15 cellular contexts compared by ENCODE assay signal in the genomic region with DNA sequence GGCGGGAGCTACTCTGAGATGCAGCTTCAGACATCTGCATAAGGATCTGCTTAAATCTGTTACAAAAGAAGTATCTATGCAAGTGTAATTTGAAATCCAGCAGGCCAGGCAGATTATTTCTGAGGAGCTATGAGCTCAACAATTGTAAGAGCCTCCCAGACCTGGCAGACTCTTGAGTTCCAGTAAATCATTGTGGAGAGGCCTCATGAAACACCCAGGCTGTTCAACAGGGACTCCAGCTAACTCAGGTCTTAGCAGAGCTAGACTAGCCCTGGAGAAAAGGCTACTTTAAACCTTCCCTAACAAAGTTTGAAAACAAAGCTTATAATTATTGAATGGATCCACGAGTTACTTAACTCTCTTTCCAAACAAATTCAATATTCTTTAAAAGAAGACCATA.
"Had no signal": no experiment of that assay in that cellular context is flagged by ENCODE, and none has a peak within 500 bp of the region (broad histone marks: within the 10 kb centered on the region; RNA-seq: fewer than 3 reads in every experiment).

No MANE protein-coding gene starts in this region.

- H3K36me3 ChIP-seq: lower lobe of right lung, ovary, upper lobe of right lung had no signal

- H3K27ac ChIP-seq: coronary artery, lower lobe of right lung, ovary, testis, upper lobe of right lung had no signal

- ATAC-seq: activated CD4-positive, CD25-positive, alpha-beta regulatory T cell treated with anti-CD3 and anti-CD28 coated beads, Interleukin-2, amount 50 U/mL, for 24 hours; activated CD8-positive, alpha-beta memory T cell treated with anti-CD3 and anti-CD28 coated beads, Interleukin-2, amount 10 ng/mL, durations not matched to agents 7 days and 5 days; activated T-cell treated with anti-CD3 and anti-CD28 coated beads, Interleukin-2, amount 50 U/mL, for 4 hours; lower lobe of right lung; naive thymus-derived CD4-positive, alpha-beta T cell; upper lobe of right lung had no signal

- DNase-seq: activated CD4-positive, alpha-beta T cell treated with anti-CD3 and anti-CD28 coated beads, Interleukin-2, amount 50 U/mL, for 4 hours; activated CD8-positive, alpha-beta memory T cell treated with anti-CD3 and anti-CD28 coated beads, Interleukin-2, amount 10 ng/mL, durations not matched to agents 7 days and 5 days; activated gamma-delta T cell; activated naive CD8-positive, alpha-beta T cell treated with anti-CD3 and anti-CD28 coated beads for 36 hours; activated T-cell treated with anti-CD3 and anti-CD28 coated beads, Interleukin-2, amount 50 U/mL, for 4 hours; anterior cingulate cortex; effector memory CD4-positive, alpha-beta T cell; lower lobe of right lung; naive thymus-derived CD4-positive, alpha-beta T cell; ovary; stimulated activated CD4-positive, alpha-beta T cell treated with anti-CD3 and anti-CD28 coated beads, Interleukin-4, amount 100 ng/mL, for 1 hour; testis; upper lobe of right lung had no signal

- H3K4me1 ChIP-seq: lower lobe of right lung, testis, upper lobe of right lung had no signal

- H3K27me3 ChIP-seq: ovary, testis, upper lobe of right lung had no signal

- H3K4me3 ChIP-seq: coronary artery, lower lobe of right lung, ovary, testis, upper lobe of right lung had no signal

- H3K9me3 ChIP-seq: lower lobe of right lung, ovary, testis, upper lobe of right lung had no signal
